ENCODE assay signal across 2 cellular contexts in the genomic region with DNA sequence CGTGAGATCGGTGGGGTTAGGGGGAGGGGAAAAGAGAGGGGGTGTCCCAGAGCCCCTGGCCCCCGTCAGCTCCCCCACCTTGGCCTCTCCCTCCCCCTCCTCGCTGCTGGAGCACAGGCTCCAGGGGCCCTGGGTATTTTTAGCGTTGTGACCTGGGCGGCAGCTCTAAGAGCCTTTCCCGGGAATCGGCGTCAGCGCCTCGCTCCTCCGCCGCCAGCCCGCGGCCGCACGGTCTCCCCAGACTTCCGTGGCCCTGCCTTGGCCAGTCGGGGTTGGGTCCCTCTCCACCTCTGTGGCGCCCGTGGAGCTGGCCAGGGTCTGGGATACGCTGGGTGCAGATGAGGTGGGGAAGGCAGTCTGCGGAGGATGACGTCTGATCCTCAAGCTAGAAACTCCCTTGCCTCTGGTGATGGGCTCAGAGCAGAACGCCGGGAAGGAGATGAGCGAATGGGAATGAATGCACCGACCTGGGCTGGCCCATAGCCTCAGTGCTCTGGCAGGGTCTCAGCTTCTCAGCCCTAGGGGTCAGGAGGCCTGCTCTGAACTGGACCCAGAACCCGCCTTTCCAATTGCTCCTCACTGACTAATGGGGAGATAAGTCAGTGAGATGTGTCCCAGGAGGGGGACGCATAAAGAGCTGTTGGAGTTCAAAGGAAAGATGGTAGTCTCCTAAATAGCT.
TF ChIP-seq lines count a peak whose summit lies in the region.

No MANE protein-coding gene starts in this region.

TF ChIP-seq in IMR-90, 13 proteins besides CTCF, POLR2A, EP300 and RAD21:
- TF ChIP-seq BHLHE40 (IDR thresholded peaks at IDR 0.05; ENCODE audit: low read depth, low read length) (no peak), CHD1 (IDR thresholded peaks at IDR 0.05; ENCODE audit: low read depth, low read length) (no peak), RCOR1 (IDR thresholded peaks at IDR 0.05; ENCODE audit: insufficient replicate concordance, low read length) (no peak), MAZ (IDR thresholded peaks at IDR 0.05; ENCODE audit: borderline replicate concordance, low read depth, low read length) (no peak), FOS (IDR thresholded peaks at IDR 0.05; ENCODE audit: low read depth, low read length) (no peak), MAFK (IDR thresholded peaks at IDR 0.05; ENCODE audit: low read depth, low read length) (no peak), USF2 (IDR thresholded peaks at IDR 0.05; ENCODE audit: low read depth, low read length) (no peak), CEBPB (IDR thresholded peaks at IDR 0.05; ENCODE audit: low read depth, low read length) (no peak), NFE2L2 (IDR thresholded peaks at IDR 0.05; ENCODE audit: low read depth, low read length) (no peak), MXI1 (IDR thresholded peaks at IDR 0.05; ENCODE audit: borderline replicate concordance, low read depth, low read length) (no peak), SMC3 (IDR thresholded peaks at IDR 0.05; ENCODE audit: low read depth, low read length) (no peak), RFX5 (IDR thresholded peaks at IDR 0.05; ENCODE audit: low read depth, low read length) (no peak)
- TF ChIP-seq, protein P1, sequence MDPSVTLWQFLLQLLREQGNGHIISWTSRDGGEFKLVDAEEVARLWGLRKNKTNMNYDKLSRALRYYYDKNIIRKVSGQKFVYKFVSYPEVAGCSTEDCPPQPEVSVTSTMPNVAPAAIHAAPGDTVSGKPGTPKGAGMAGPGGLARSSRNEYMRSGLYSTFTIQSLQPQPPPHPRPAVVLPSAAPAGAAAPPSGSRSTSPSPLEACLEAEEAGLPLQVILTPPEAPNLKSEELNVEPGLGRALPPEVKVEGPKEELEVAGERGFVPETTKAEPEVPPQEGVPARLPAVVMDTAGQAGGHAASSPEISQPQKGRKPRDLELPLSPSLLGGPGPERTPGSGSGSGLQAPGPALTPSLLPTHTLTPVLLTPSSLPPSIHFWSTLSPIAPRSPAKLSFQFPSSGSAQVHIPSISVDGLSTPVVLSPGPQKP (IDR thresholded peaks at IDR 0.05; ENCODE audit: borderline replicate concordance, low read depth, low read length), result no peak
TF ChIP-seq in IMR-90: peak in this region for 0.

TF ChIP-seq in K562, 482 proteins besides CTCF, POLR2A, EP300 and RAD21 (continues in another document):
- TF ChIP-seq ATF2 (CRISPR knock-in tag; IDR thresholded peaks at IDR 0.05), result no peak
- TF ChIP-seq ZNF253 (CRISPR knock-in tag; conservative IDR thresholded peaks at IDR 0.05), result no peak
- TF ChIP-seq, protein P2, sequence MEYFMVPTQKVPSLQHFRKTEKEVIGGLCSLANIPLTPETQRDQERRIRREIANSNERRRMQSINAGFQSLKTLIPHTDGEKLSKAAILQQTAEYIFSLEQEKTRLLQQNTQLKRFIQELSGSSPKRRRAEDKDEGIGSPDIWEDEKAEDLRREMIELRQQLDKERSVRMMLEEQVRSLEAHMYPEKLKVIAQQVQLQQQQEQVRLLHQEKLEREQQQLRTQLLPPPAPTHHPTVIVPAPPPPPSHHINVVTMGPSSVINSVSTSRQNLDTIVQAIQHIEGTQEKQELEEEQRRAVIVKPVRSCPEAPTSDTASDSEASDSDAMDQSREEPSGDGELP (CRISPR knock-in tag; IDR thresholded peaks at IDR 0.05; ENCODE audit: borderline replicate concordance), result peak; percentile 30; the same call in 1 of the 2 replicates
- no peak for TF ChIP-seq E2F4 (CRISPR knock-in tag; IDR thresholded peaks at IDR 0.05; ENCODE audit: low read depth)
- 0 out of 2 replicates have a peak, but pooled peaks have one; percentile 11 for TF ChIP-seq ATF7 (IDR thresholded peaks at IDR 0.05)
- no peak for TF ChIP-seq SREBF2 (CRISPR knock-in tag; IDR thresholded peaks at IDR 0.05)
- TF ChIP-seq BRCA1 (IDR thresholded peaks at IDR 0.05), result no peak
- no peak for TF ChIP-seq BRCA1 (CRISPR knock-in tag; IDR thresholded peaks at IDR 0.05)
- no peak for TF ChIP-seq ZEB2 (IDR thresholded peaks at IDR 0.05)
- no peak for TF ChIP-seq PCBP2 (IDR thresholded peaks at IDR 0.05; ENCODE audit: low read depth, low read length, poor library complexity, severe bottlenecking)
- TF ChIP-seq NRF1 (conservative IDR thresholded peaks at IDR 0.05 in 1 of 2, IDR thresholded peaks at IDR 0.05 in 1 of 2), result no peak
- TF ChIP-seq ETV5 (CRISPR knock-in tag; IDR thresholded peaks at IDR 0.05; ENCODE audit: low read depth), result no peak
- no peak for TF ChIP-seq SOX6 (IDR thresholded peaks at IDR 0.05)
- TF ChIP-seq, protein P3, sequence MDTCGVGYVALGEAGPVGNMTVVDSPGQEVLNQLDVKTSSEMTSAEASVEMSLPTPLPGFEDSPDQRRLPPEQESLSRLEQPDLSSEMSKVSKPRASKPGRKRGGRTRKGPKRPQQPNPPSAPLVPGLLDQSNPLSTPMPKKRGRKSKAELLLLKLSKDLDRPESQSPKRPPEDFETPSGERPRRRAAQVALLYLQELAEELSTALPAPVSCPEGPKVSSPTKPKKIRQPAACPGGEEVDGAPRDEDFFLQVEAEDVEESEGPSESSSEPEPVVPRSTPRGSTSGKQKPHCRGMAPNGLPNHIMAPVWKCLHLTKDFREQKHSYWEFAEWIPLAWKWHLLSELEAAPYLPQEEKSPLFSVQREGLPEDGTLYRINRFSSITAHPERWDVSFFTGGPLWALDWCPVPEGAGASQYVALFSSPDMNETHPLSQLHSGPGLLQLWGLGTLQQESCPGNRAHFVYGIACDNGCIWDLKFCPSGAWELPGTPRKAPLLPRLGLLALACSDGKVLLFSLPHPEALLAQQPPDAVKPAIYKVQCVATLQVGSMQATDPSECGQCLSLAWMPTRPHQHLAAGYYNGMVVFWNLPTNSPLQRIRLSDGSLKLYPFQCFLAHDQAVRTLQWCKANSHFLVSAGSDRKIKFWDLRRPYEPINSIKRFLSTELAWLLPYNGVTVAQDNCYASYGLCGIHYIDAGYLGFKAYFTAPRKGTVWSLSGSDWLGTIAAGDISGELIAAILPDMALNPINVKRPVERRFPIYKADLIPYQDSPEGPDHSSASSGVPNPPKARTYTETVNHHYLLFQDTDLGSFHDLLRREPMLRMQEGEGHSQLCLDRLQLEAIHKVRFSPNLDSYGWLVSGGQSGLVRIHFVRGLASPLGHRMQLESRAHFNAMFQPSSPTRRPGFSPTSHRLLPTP (IDR thresholded peaks at IDR 0.05; ENCODE audit: borderline replicate concordance, extremely low read depth, insufficient read length), result no peak
- no peak for TF ChIP-seq TARDBP (IDR thresholded peaks at IDR 0.05)
- no peak for TF ChIP-seq ZNF311 (CRISPR knock-in tag; IDR thresholded peaks at IDR 0.05)
- no peak for TF ChIP-seq NFIC (IDR thresholded peaks at IDR 0.05)
- TF ChIP-seq NR0B1 (IDR thresholded peaks at IDR 0.05; ENCODE audit: partially characterized antibody), result no peak
- 0 out of 2 replicates have a peak, but pooled peaks have one; percentile 21 for TF ChIP-seq GABPB1 (CRISPR knock-in tag; IDR thresholded peaks at IDR 0.05)
- TF ChIP-seq STAG1 (CRISPR knock-in tag; IDR thresholded peaks at IDR 0.05; ENCODE audit: borderline replicate concordance), result no peak
- TF ChIP-seq ZNF780A (CRISPR knock-in tag; IDR thresholded peaks at IDR 0.05), result no peak
- peak; percentile 36; the same call in 1 of the 2 replicates for TF ChIP-seq CHD2 (IDR thresholded peaks at IDR 0.05; ENCODE audit: low read depth, low read length)
- TF ChIP-seq, protein P4, sequence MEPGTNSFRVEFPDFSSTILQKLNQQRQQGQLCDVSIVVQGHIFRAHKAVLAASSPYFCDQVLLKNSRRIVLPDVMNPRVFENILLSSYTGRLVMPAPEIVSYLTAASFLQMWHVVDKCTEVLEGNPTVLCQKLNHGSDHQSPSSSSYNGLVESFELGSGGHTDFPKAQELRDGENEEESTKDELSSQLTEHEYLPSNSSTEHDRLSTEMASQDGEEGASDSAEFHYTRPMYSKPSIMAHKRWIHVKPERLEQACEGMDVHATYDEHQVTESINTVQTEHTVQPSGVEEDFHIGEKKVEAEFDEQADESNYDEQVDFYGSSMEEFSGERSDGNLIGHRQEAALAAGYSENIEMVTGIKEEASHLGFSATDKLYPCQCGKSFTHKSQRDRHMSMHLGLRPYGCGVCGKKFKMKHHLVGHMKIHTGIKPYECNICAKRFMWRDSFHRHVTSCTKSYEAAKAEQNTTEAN (CRISPR knock-in tag; IDR thresholded peaks at IDR 0.05), result no peak
- TF ChIP-seq CBX1 (IDR thresholded peaks at IDR 0.05; ENCODE audit: low read depth), result no peak
- peak; percentile 59; the same call in 1 of the 2 replicates for TF ChIP-seq KAT7 (CRISPR knock-in tag; IDR thresholded peaks at IDR 0.05; ENCODE audit: borderline replicate concordance)
- no peak for TF ChIP-seq ZNF175 (CRISPR knock-in tag; IDR thresholded peaks at IDR 0.05; ENCODE audit: low read depth)
- TF ChIP-seq HMGN3 (IDR thresholded peaks at IDR 0.05; ENCODE audit: borderline replicate concordance, extremely low read depth, insufficient read length, low read depth, low read length), result no peak
- TF ChIP-seq, protein P5, sequence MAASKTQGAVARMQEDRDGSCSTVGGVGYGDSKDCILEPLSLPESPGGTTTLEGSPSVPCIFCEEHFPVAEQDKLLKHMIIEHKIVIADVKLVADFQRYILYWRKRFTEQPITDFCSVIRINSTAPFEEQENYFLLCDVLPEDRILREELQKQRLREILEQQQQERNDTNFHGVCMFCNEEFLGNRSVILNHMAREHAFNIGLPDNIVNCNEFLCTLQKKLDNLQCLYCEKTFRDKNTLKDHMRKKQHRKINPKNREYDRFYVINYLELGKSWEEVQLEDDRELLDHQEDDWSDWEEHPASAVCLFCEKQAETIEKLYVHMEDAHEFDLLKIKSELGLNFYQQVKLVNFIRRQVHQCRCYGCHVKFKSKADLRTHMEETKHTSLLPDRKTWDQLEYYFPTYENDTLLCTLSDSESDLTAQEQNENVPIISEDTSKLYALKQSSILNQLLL (CRISPR knock-in tag; IDR thresholded peaks at IDR 0.05; ENCODE audit: borderline replicate concordance), result no peak
- no peak for TF ChIP-seq PHB (CRISPR knock-in tag; IDR thresholded peaks at IDR 0.05)
- 0 out of 2 replicates have a peak, but pooled peaks have one; percentile 42 for TF ChIP-seq LCOR (CRISPR knock-in tag; IDR thresholded peaks at IDR 0.05)
- no peak for TF ChIP-seq CREB1 (IDR thresholded peaks at IDR 0.05)
- 0 out of 2 replicates have a peak, but pooled peaks have one; percentile 22 for TF ChIP-seq CREB1 (CRISPR knock-in tag; IDR thresholded peaks at IDR 0.05)
- TF ChIP-seq SMARCB1 (IDR thresholded peaks at IDR 0.05; ENCODE audit: insufficient read length, low read depth), result no peak
- TF ChIP-seq FOS (IDR thresholded peaks at IDR 0.05; ENCODE audit: extremely low read depth, insufficient read length), result no peak
- TF ChIP-seq HMG20B (CRISPR knock-in tag; IDR thresholded peaks at IDR 0.05), result no peak
- no peak for TF ChIP-seq MCM3 (IDR thresholded peaks at IDR 0.05)
